Comparison of ENCODE assay signal across 10 cellular contexts in genomic region chr13:70613295-70613694, GRCh38.
DNase-seq lines count a peak whose midpoint lies in the region; ATAC-seq and TF ChIP-seq lines count a peak whose summit lies in the region.
"Had no signal": no experiment of that assay in that cellular context is flagged by ENCODE, and none has a peak within 500 bp of the region (broad histone marks: within the 10 kb centered on the region; RNA-seq: fewer than 3 reads in every experiment).

No MANE protein-coding gene starts in this region.

- H3K36me3 Mint-ChIP-seq in activated CD4-positive, alpha-beta memory T cell treated with anti-CD3 and anti-CD28 coated beads, Interleukin-2, amount 10 ng/mL, durations not matched to agents 7 days and 5 days (ENCODE audit: low read depth): no peaks in the 10 kb centered on the region
- H3K36me3 Mint-ChIP-seq: CD4-positive, alpha-beta memory T cell had no signal

- H3K27me3 ChIP-seq in A673 (replicated peaks; ENCODE audit: insufficient read depth, low read depth, low read length, poor library complexity) (peaks cover 18% of the 10 kb centered on the region), Panc1 (ENCODE audit: control insufficient read depth, insufficient read depth, low read length) (no peaks in the 10 kb centered on the region)
- H3K27me3 ChIP-seq: uterus had no signal

- H3K9me3 Mint-ChIP-seq in activated CD4-positive, alpha-beta memory T cell treated with anti-CD3 and anti-CD28 coated beads, Interleukin-2, amount 10 ng/mL, durations not matched to agents 7 days and 5 days: no peaks in the 10 kb centered on the region

- peak; percentile 51 for ATAC-seq in HG03159 (IDR thresholded peaks at IDR 0.05; ENCODE audit: unreplicated experiment)
- ATAC-seq in Panc1: no peak
- no peak for ATAC-seq in omental fat pad (ENCODE audit: low FRiP score)

- no peaks in the 10 kb centered on the region for H3K4me1 Mint-ChIP-seq in activated CD4-positive, alpha-beta memory T cell treated with anti-CD3 and anti-CD28 coated beads, Interleukin-2, amount 10 ng/mL, durations not matched to agents 7 days and 5 days
- H3K4me1 Mint-ChIP-seq: CD4-positive, alpha-beta memory T cell had no signal

- H3K4me1 ChIP-seq in A673 (ENCODE audit: insufficient read depth, low read length, poor library complexity, severe bottlenecking) (no peaks in the 10 kb centered on the region), Panc1 (ENCODE audit: control insufficient read depth, insufficient read depth, low read length) (no peaks in the 10 kb centered on the region)
- H3K4me1 ChIP-seq: uterus had no signal

- H3K27me3 Mint-ChIP-seq in activated CD4-positive, alpha-beta memory T cell treated with anti-CD3 and anti-CD28 coated beads, Interleukin-2, amount 10 ng/mL, durations not matched to agents 7 days and 5 days: no peaks in the 10 kb centered on the region
- H3K27me3 Mint-ChIP-seq: CD4-positive, alpha-beta memory T cell had no signal

- in situ Hi-C loops in Panc1 (cut with HindIII; ENCODE audit: low pct_unique_long_range_greater_than_20kb, low sequenced_read_pairs): no loop called here

- DNase-seq in A673 (ENCODE audit: low spot score): no peak
- DNase-seq in Panc1 (ENCODE audit: low read depth, low spot score): no peak
- DNase-seq in fibroblast of pulmonary artery (ENCODE audit: low read depth): peak; percentile 4
- DNase-seq in GM20000 (ENCODE audit: low spot score): no peak
- no peak for DNase-seq in HuH-7.5 (ENCODE audit: low spot score)
- no peak for DNase-seq in omental fat pad (ENCODE audit: low spot score)
- DNase-seq in activated CD4-positive, alpha-beta memory T cell treated with anti-CD3 and anti-CD28 coated beads, Interleukin-2, amount 10 ng/mL, durations not matched to agents 7 days and 5 days: no peak
- DNase-seq: CD4-positive, alpha-beta memory T cell; uterus had no signal

- H3K27ac Mint-ChIP-seq in activated CD4-positive, alpha-beta memory T cell treated with anti-CD3 and anti-CD28 coated beads, Interleukin-2, amount 10 ng/mL, durations not matched to agents 7 days and 5 days: no peak overlapping the region
- H3K27ac Mint-ChIP-seq: CD4-positive, alpha-beta memory T cell had no signal

- CTCF ChIA-PET in A673 (lab: Charles Lee): no interaction called here
- CTCF ChIA-PET in Panc1 (lab: Charles Lee): no interaction called here
- CTCF ChIA-PET in activated CD4-positive, alpha-beta memory T cell treated with anti-CD3 and anti-CD28 coated beads, Interleukin-2, amount 10 ng/mL, durations not matched to agents 7 days and 5 days (lab: Charles Lee): no interaction called here

- peak; percentile 36; the same call in 1 of the 2 replicates for TF ChIP-seq CTCF in A673 (conservative IDR thresholded peaks at IDR 0.05; ENCODE audit: low read depth, low read length)
- peak; percentile 28; the same call in 1 of the 2 replicates for TF ChIP-seq CTCF in Panc1 (IDR thresholded peaks at IDR 0.05)
- TF ChIP-seq CTCF in fibroblast of pulmonary artery (IDR thresholded peaks at IDR 0.05; ENCODE audit: low read length, missing control alignments): no peak
- TF ChIP-seq CTCF in GM20000 (IDR thresholded peaks at IDR 0.05; ENCODE audit: extremely low read depth, missing control alignments): no peak
- TF ChIP-seq CTCF in omental fat pad (IDR thresholded peaks at IDR 0.05): no peak

- H3K4me3 Mint-ChIP-seq in activated CD4-positive, alpha-beta memory T cell treated with anti-CD3 and anti-CD28 coated beads, Interleukin-2, amount 10 ng/mL, durations not matched to agents 7 days and 5 days: no peak overlapping the region
- H3K4me3 Mint-ChIP-seq: CD4-positive, alpha-beta memory T cell had no signal

- H3K9me3 ChIP-seq in A673 (ENCODE audit: low read depth, low read length, poor library complexity, severe bottlenecking): no peaks in the 10 kb centered on the region
- no peaks in the 10 kb centered on the region for H3K9me3 ChIP-seq in Panc1 (ENCODE audit: control insufficient read depth, insufficient read depth, low read depth, low read length)
- H3K9me3 ChIP-seq: uterus had no signal

- no peak overlapping the region for H3K27ac ChIP-seq in A673 (ENCODE audit: low read depth, low read length, poor library complexity, severe bottlenecking)
- H3K27ac ChIP-seq in Panc1 (ENCODE audit: low read length): no peak overlapping the region
- H3K27ac ChIP-seq: uterus had no signal

- POLR2A ChIA-PET in A673 (lab: Charles Lee; ENCODE audit: low non-redundant PET): no interaction called here
- POLR2A ChIA-PET in Panc1 (lab: Charles Lee): no interaction called here
- POLR2A ChIA-PET in activated CD4-positive, alpha-beta memory T cell treated with anti-CD3 and anti-CD28 coated beads, Interleukin-2, amount 10 ng/mL, durations not matched to agents 7 days and 5 days (lab: Charles Lee): no interaction called here

- intact Hi-C loops in A673 (cut with micrococcal nuclease; ENCODE audit: unreplicated experiment) (no loop called here), Panc1 (cut with micrococcal nuclease; ENCODE audit: unreplicated experiment) (no loop called here)

- no TSS peak for BruUV-seq in A673 (replicated peaks; lab: Mats Ljungman, UMichigan)
- BruUV-seq in Panc1 (replicated peaks; lab: Mats Ljungman, UMichigan): no TSS peak

- H3K4me3 ChIP-seq in A673 (ENCODE audit: low read depth, low read length, poor library complexity, severe bottlenecking): no peak overlapping the region
- no peak overlapping the region for H3K4me3 ChIP-seq in Panc1 (ENCODE audit: low read depth in 2 of 2, low read length in 2 of 2)
- H3K4me3 ChIP-seq in fibroblast of pulmonary artery (replicated peaks; ENCODE audit: low read depth, low read length): no peak overlapping the region
- H3K4me3 ChIP-seq: uterus had no signal

- no peaks in the 10 kb centered on the region for H3K36me3 ChIP-seq in A673 (ENCODE audit: insufficient read depth, low read length, poor library complexity, severe bottlenecking)
- H3K36me3 ChIP-seq in Panc1 (ENCODE audit: control insufficient read depth, insufficient read depth, low read length): no peaks in the 10 kb centered on the region
- H3K36me3 ChIP-seq: uterus had no signal

Comparison
In these comparisons a context has a peak if more than half of its experiments do, and no peak if none do; other contexts are left out.
1. CTCF ChIP-seq: peak in A673 (single experiment) and Panc1 (single experiment); none in fibroblast of pulmonary artery (single experiment), GM20000 (single experiment) and omental fat pad (0 of 3).